Comparison of ENCODE assay signal across 17 cellular contexts in the genomic region with DNA sequence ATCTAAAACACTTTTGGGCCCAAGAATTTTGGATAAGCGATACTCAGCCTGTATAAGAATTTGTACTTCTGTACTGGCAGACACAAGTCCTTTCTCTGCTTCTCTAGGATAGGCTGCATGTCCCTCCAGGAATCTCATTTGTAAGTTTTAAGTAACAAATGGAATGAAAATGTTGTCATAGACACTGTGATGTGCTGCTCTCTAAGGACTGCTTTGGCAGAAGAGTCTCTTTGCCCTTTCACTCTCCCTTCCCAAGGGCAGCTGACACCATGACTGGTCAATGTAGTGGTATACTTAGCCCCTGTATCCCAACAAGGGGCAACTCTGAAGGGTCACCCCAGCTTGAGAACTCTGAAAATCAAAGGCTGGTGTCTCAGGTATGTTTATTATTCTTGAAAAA. TPM values are rescaled to one million over a fixed set of nuclear protein-coding genes. Genes with fewer than 3 reads are reported as not detected.
A peak's percentile ranks its signal among the peaks of the same experiment; 100 is the strongest.
DNase-seq lines count a peak whose midpoint lies in the region; TF ChIP-seq lines count a peak whose summit lies in the region.
"Had no signal": no experiment of that assay in that cellular context is flagged by ENCODE, and none has a peak within 500 bp of the region (broad histone marks: within the 10 kb centered on the region; RNA-seq: fewer than 3 reads in every experiment).

No MANE protein-coding gene starts in this region.

- no peak overlapping the region for H3K9ac ChIP-seq in mesenchymal stem cell (ENCODE audit: low read length)

- H3K79me1 ChIP-seq in mesenchymal stem cell (replicated peaks; ENCODE audit: low read length, poor library complexity, severe bottlenecking): peaks cover 4% of the 10 kb centered on the region

- peak overlapping the region in 1 of 2 experiments; percentile 31 for H2BK12ac ChIP-seq in mesenchymal stem cell (ENCODE audit: low read length in 2 of 2)

- H3K18ac ChIP-seq in mesenchymal stem cell (ENCODE audit: low read depth in 1 of 2, low read length in 2 of 2): no peak overlapping the region

- DNase-seq in esophagus muscularis mucosa (ENCODE audit: extremely low spot score) (peak; percentile 81), mesenchymal stem cell (no peak), thyroid gland (no peak), T-helper 2 cell (no peak), NCI-H345 treated with DMSO at 0.1 percent for 48 hours (lab: John Stamatoyannopoulos, UW; ENCODE audit: unreplicated experiment) (no peak), midbrain (lab: John Stamatoyannopoulos, UW) (no peak)
- DNase-seq: C1 segment of cervical spinal cord; Calu3; CD4-positive, alpha-beta memory T cell; COR-L47; DMS53; DMS79 treated with DMSO at 0.1 percent for 48 hours; GF-D8; H9 had no signal

- H3K27me3 ChIP-seq in esophagus muscularis mucosa (no peaks in the 10 kb centered on the region), mesenchymal stem cell (ENCODE audit: control insufficient read depth in 1 of 2, insufficient read depth in 1 of 2, low read length in 2 of 2) (no peaks in the 10 kb centered on the region), thyroid gland (no peaks in the 10 kb centered on the region)

- no peak overlapping the region for H2BK5ac ChIP-seq in mesenchymal stem cell (ENCODE audit: low read depth, low read length, poor library complexity, severe bottlenecking)

- no peak overlapping the region for H2BK15ac ChIP-seq in mesenchymal stem cell (ENCODE audit: low read depth, poor library complexity, severe bottlenecking)

- H3K4me2 ChIP-seq in mesenchymal stem cell (ENCODE audit: low read length, poor library complexity, severe bottlenecking): no peak overlapping the region
- H3K4me2 ChIP-seq: GM23338 had no signal

- H3K27ac ChIP-seq in esophagus muscularis mucosa (replicated peaks in 1 of 4) (no peak overlapping the region), mesenchymal stem cell (ENCODE audit: low read length, poor library complexity, severe bottlenecking) (no peak overlapping the region), thyroid gland (peak overlapping the region; percentile 42 to 63 (median 58))

- no peak overlapping the region for H2AFZ ChIP-seq in mesenchymal stem cell (ENCODE audit: low read depth, low read length)
- H2AFZ ChIP-seq: GM23338 had no signal

- H3K4me1 ChIP-seq in esophagus muscularis mucosa (peaks cover 6 to 15% (median 10%) of the 10 kb centered on the region in 4 donors), mesenchymal stem cell (ENCODE audit: control insufficient read depth, insufficient read depth, low read depth, low read length) (peaks cover 4% of the 10 kb centered on the region), thyroid gland (peaks cover 12 to 34% of the 10 kb centered on the region in 2 donors)

- H3K36me3 ChIP-seq in esophagus muscularis mucosa: peaks cover 0 to 8% (median 0%) of the 10 kb centered on the region in 4 donors
- peaks cover 17 to 69% of the 10 kb centered on the region in 2 experiments for H3K36me3 ChIP-seq in mesenchymal stem cell (ENCODE audit: control insufficient read depth in 1 of 2, insufficient read depth in 2 of 2, low read depth in 1 of 2, low read length in 2 of 2)
- peaks cover 3 to 8% of the 10 kb centered on the region in 2 donors for H3K36me3 ChIP-seq in thyroid gland

- H3K14ac ChIP-seq in mesenchymal stem cell (ENCODE audit: low read length in 2 of 2): no peak overlapping the region

- H3K9me3 ChIP-seq in esophagus muscularis mucosa (no peaks in the 10 kb centered on the region), mesenchymal stem cell (ENCODE audit: control insufficient read depth, low read length) (no peaks in the 10 kb centered on the region), thyroid gland (no peaks in the 10 kb centered on the region)

- H2AK5ac ChIP-seq in mesenchymal stem cell (ENCODE audit: low read length, severe bottlenecking): peak overlapping the region; percentile 46

- no peak overlapping the region for H3K4ac ChIP-seq in mesenchymal stem cell (ENCODE audit: low read depth in 1 of 2, low read length in 2 of 2)

- no peak overlapping the region for H4K91ac ChIP-seq in mesenchymal stem cell (ENCODE audit: low read length)

- H4K8ac ChIP-seq in mesenchymal stem cell (ENCODE audit: low read length): peak overlapping the region; percentile 53

- H3K23ac ChIP-seq in mesenchymal stem cell (ENCODE audit: low read length in 2 of 2): no peak overlapping the region

- H3K4me3 ChIP-seq in esophagus muscularis mucosa (no peak overlapping the region), mesenchymal stem cell (ENCODE audit: insufficient read depth in 1 of 2, low read depth in 1 of 2, low read length in 2 of 2) (no peak overlapping the region), thyroid gland (replicated peaks in 1 of 3) (no peak overlapping the region)
- H3K4me3 ChIP-seq: GM23338 had no signal

- TF ChIP-seq POLR2A in esophagus muscularis mucosa (IDR thresholded peaks at IDR 0.05; ENCODE audit: low read depth) (no peak), thyroid gland (IDR thresholded peaks at IDR 0.05) (peak in 1 of 2 donors; percentile 49)

- no peak overlapping the region for H2BK120ac ChIP-seq in mesenchymal stem cell (ENCODE audit: low read depth, low read length)

- 100% methylated on average over 1 of the region's 1 CpG for WGBS in esophagus muscularis mucosa
- WGBS in mesenchymal stem cell: 100% methylated on average over 1 of the region's 1 CpG
- WGBS in thyroid gland, 2 donors: 71 to 73% methylated on average over 1 of the region's 1 CpG

- TF ChIP-seq CTCF in esophagus muscularis mucosa (IDR thresholded peaks at IDR 0.05) (no peak), thyroid gland (IDR thresholded peaks at IDR 0.05) (no peak)

- intact Hi-C loops in esophagus muscularis mucosa (cut with DNase I): no loop called here
- intact Hi-C loops in thyroid gland (cut with DNase I): no loop called here

- no peak for TF ChIP-seq EP300 in esophagus muscularis mucosa (IDR thresholded peaks at IDR 0.05)

RNA-seq across cellular contexts. Expression of gene PLA2R1, which starts 27.3 kb away (rescaled TPM):
- total RNA-seq in esophagus muscularis mucosa (1 to 10 TPM; 2.8 to 6.4 (median 5.1) TPM), thyroid gland (100 to 1,000 TPM in 3 of 4 donors, 10 to 100 TPM in 1; 86.0 to 246 (median 152) TPM)
- 6.5 TPM for polyA plus RNA-seq in mesenchymal stem cell (2013, experiment 1 of 2)
- 6.1 TPM for polyA plus RNA-seq in mesenchymal stem cell (2013, experiment 2 of 2)
- total RNA-seq: A673; CD4-positive, alpha-beta memory T cell; G401 had no signal
- polyA plus RNA-seq: CD4-positive, alpha-beta memory T cell had no signal

Comparison
In these comparisons a context has a peak if more than half of its experiments do, and no peak if none do; other contexts are left out.
1. H3K27ac ChIP-seq: peak in thyroid gland (3 of 3); none in esophagus muscularis mucosa (0 of 4) and mesenchymal stem cell (single experiment).
2. RNA of gene PLA2R1, which starts 27.3 kb away (total RNA-seq): 86.0 to 246 TPM in thyroid gland; 2.8 to 6.4 TPM in esophagus muscularis mucosa; every median in the first group is over 10 times any median in the second.